In genomic region chr11:60764879-60765278, GRCh38 we compare ENCODE assay signal across 14 cellular contexts. TPM values are rescaled to one million over a fixed set of nuclear protein-coding genes. Genes with fewer than 3 reads are reported as not detected.
DNase-seq lines count a peak whose midpoint lies in the region; ATAC-seq and TF ChIP-seq lines count a peak whose summit lies in the region.
"Had no signal": no experiment of that assay in that cellular context is flagged by ENCODE, and none has a peak within 500 bp of the region (broad histone marks: within the 10 kb centered on the region; RNA-seq: fewer than 3 reads in every experiment).

No MANE protein-coding gene starts in this region.

- H3K36me3 ChIP-seq in PC-9 (ENCODE audit: low read depth): no peaks in the 10 kb centered on the region
- no peaks in the 10 kb centered on the region for H3K36me3 ChIP-seq in effector memory CD4-positive, alpha-beta T cell (ENCODE audit: control insufficient read depth, insufficient read depth, low read length)

- H3K4me1 ChIP-seq in PC-9 (replicated peaks; ENCODE audit: insufficient read depth): no peaks in the 10 kb centered on the region
- no peaks in the 10 kb centered on the region for H3K4me1 ChIP-seq in effector memory CD4-positive, alpha-beta T cell (ENCODE audit: control insufficient read depth, insufficient read depth, low read length, poor library complexity, severe bottlenecking)

- H3K9me2 ChIP-seq in PC-9 (ENCODE audit: insufficient read depth): no peaks in the 10 kb centered on the region

- H3K27me3 Mint-ChIP-seq in MCF 10A (ENCODE audit: insufficient read depth, unreplicated experiment): peaks cover 15% of the 10 kb centered on the region

- ATAC-seq in GM18520 (IDR thresholded peaks at IDR 0.05; ENCODE audit: unreplicated experiment) (peak; percentile 40), GM21381 (IDR thresholded peaks at IDR 0.05; ENCODE audit: unreplicated experiment) (peak; percentile 39), HG03095 (IDR thresholded peaks at IDR 0.05; ENCODE audit: unreplicated experiment) (peak; percentile 36), HG03039 (IDR thresholded peaks at IDR 0.05; ENCODE audit: unreplicated experiment) (no peak)

- no peak for TF ChIP-seq CTCF in PC-9 (conservative IDR thresholded peaks at IDR 0.05)
- TF ChIP-seq CTCF in MCF 10A (IDR thresholded peaks at IDR 0.05; ENCODE audit: unreplicated experiment): no peak

- H3K4me2 ChIP-seq in PC-9: no peak overlapping the region

- CTCF ChIA-PET in PC-9 (lab: Charles Lee): interaction anchor here (0.6 to 2.0 kb wide), 2 partner anchors 10 to 122 kb away, joined by 3 to 6 read pairs; no protein-coding TSS in a partner anchor
- CTCF ChIA-PET in MCF 10A (lab: Yijun Ruan, JAX): interaction anchor here (0.6 to 7.0 kb wide), 5 partner anchors 8 to 500 kb away, joined by 3 to 72 read pairs (median 3); partner anchors contain the start of gene MS4A15

- no peak overlapping the region for H3K27ac Mint-ChIP-seq in MCF 10A (ENCODE audit: low read depth, unreplicated experiment)

- no peak overlapping the region for H3K27ac ChIP-seq in PC-9
- no peak overlapping the region for H3K27ac ChIP-seq in effector memory CD4-positive, alpha-beta T cell (ENCODE audit: insufficient read depth, low read length, poor library complexity, severe bottlenecking)

- H2AFZ ChIP-seq in PC-9: no peak overlapping the region

- peaks cover 94% of the 10 kb centered on the region for H3K27me3 ChIP-seq in PC-9 (ENCODE audit: insufficient read depth, low read depth)
- peaks cover 3% of the 10 kb centered on the region for H3K27me3 ChIP-seq in effector memory CD4-positive, alpha-beta T cell (replicated peaks; ENCODE audit: control insufficient read depth, insufficient read depth, low read length, poor library complexity, severe bottlenecking)

- no peaks in the 10 kb centered on the region for H3K9me3 Mint-ChIP-seq in MCF 10A (ENCODE audit: unreplicated experiment)

- H3K9me3 ChIP-seq in PC-9 (ENCODE audit: insufficient read depth, low read depth): no peaks in the 10 kb centered on the region
- H3K9me3 ChIP-seq in effector memory CD4-positive, alpha-beta T cell (ENCODE audit: control insufficient read depth, low read length): no peaks in the 10 kb centered on the region
- H3K9me3 ChIP-seq: Caco-2 had no signal

- no peaks in the 10 kb centered on the region for H3K4me1 Mint-ChIP-seq in MCF 10A (ENCODE audit: insufficient read depth, unreplicated experiment)

- peak; percentile 33 for DNase-seq in SK-N-DZ (ENCODE audit: low spot score)
- DNase-seq in PC-9: no peak
- DNase-seq in MCF 10A (ENCODE audit: unreplicated experiment): no peak
- DNase-seq in effector memory CD4-positive, alpha-beta T cell: no peak
- DNase-seq: activated CD4-positive, alpha-beta T cell treated with anti-CD3 and anti-CD28 coated beads, Interleukin-2, amount 50 U/mL, for 48 hours; Caco-2; effector CD4-positive, alpha-beta T cell; IMR-90; NCI-H510A treated with DMSO at 0.1 percent for 48 hours had no signal

- H3K4me3 ChIP-seq in PC-9: no peak overlapping the region
- no peak overlapping the region for H3K4me3 ChIP-seq in effector memory CD4-positive, alpha-beta T cell (ENCODE audit: insufficient read depth, low read depth, low read length, poor library complexity, severe bottlenecking)

- H3K36me3 Mint-ChIP-seq in MCF 10A (ENCODE audit: insufficient read depth, unreplicated experiment): no peaks in the 10 kb centered on the region

- intact Hi-C loops in PC-9 (cut with micrococcal nuclease; ENCODE audit: unreplicated experiment): no loop called here
- intact Hi-C loops in MCF 10A (cut with micrococcal nuclease): no loop called here

- H3F3A ChIP-seq in PC-9 (ENCODE audit: insufficient read depth, low read depth): no peaks in the 10 kb centered on the region

- BruUV-seq in PC-9 (replicated peaks; lab: Mats Ljungman, UMichigan) (no TSS peak), MCF 10A (replicated peaks; lab: Mats Ljungman, UMichigan) (no TSS peak)

- H4K20me1 ChIP-seq in PC-9 (ENCODE audit: insufficient read depth): no peaks in the 10 kb centered on the region

- no peaks in the 10 kb centered on the region for H3K79me2 ChIP-seq in PC-9 (ENCODE audit: low read depth)

- POLR2A ChIA-PET in PC-9 (lab: Charles Lee; ENCODE audit: unreplicated experiment): no interaction called here
- POLR2A ChIA-PET in MCF 10A (lab: Yijun Ruan, JAX): no interaction called here

- H3K4me3 Mint-ChIP-seq in MCF 10A (ENCODE audit: unreplicated experiment): no peak overlapping the region

RNA-seq across cellular contexts. Expression of gene MS4A15, which starts 8.2 kb away (rescaled TPM):
- not detected in 2 replicates for polyA plus RNA-seq in SK-N-DZ (2014; cell fraction: cytosol; rRNA removed)
- not detected in 2 replicates for polyA plus RNA-seq in SK-N-DZ (2014; cell fraction: nucleus; rRNA removed)
- total RNA-seq in PC-9 (2021): not detected in 2 replicates
- total RNA-seq in MCF 10A (2022): not detected in 2 replicates
- total RNA-seq: Caco-2, IMR-90, mucosa of gallbladder had no signal
- polyA plus RNA-seq: IMR-90 had no signal

RNA-seq across cellular contexts. Expression of gene MS4A10, which starts 20.3 kb away (rescaled TPM):
- not detected in 2 replicates for polyA plus RNA-seq in SK-N-DZ (2014; cell fraction: cytosol; rRNA removed)
- not detected in 2 replicates for polyA plus RNA-seq in SK-N-DZ (2014; cell fraction: nucleus; rRNA removed)
- not detected in 2 replicates for total RNA-seq in PC-9 (2021)
- not detected in 2 replicates for total RNA-seq in MCF 10A (2022)
- total RNA-seq: IMR-90, mucosa of gallbladder had no signal
- polyA plus RNA-seq: IMR-90 had no signal

RNA-seq across cellular contexts. Expression of gene MS4A18, which starts 40.4 kb away (rescaled TPM):
- polyA plus RNA-seq in SK-N-DZ (2014; cell fraction: cytosol; rRNA removed): not detected in 2 replicates
- polyA plus RNA-seq in SK-N-DZ (2014; cell fraction: nucleus; rRNA removed): not detected in 2 replicates
- total RNA-seq in PC-9 (2021): not detected in 2 replicates
- total RNA-seq in MCF 10A (2022): not detected in 2 replicates
- total RNA-seq: Caco-2, IMR-90, mucosa of gallbladder had no signal
- polyA plus RNA-seq: IMR-90 had no signal
